14 cellular contexts compared by ENCODE assay signal in genomic region chr4:123651127-123651526, GRCh38.
DNase-seq lines count a peak whose midpoint lies in the region; ATAC-seq and TF ChIP-seq lines count a peak whose summit lies in the region.
"Had no signal": no experiment of that assay in that cellular context is flagged by ENCODE, and none has a peak within 500 bp of the region (broad histone marks: within the 10 kb centered on the region; RNA-seq: fewer than 3 reads in every experiment).

No MANE protein-coding gene starts in this region.

- H3K9me3 ChIP-seq in left lung: no peaks in the 10 kb centered on the region
- H3K9me3 ChIP-seq in skeletal muscle tissue (ENCODE audit: control insufficient read depth in 3 of 3, low read length in 3 of 3): no peaks in the 10 kb centered on the region
- H3K9me3 ChIP-seq: neutrophil had no signal

- H3K27ac ChIP-seq in GM23338 (ENCODE audit: low read depth) (no peak overlapping the region), left lung (peak overlapping the region; percentile 35 to 74), skeletal muscle tissue (ENCODE audit: low read depth, low read length) (peak overlapping the region; percentile 79)
- H3K27ac ChIP-seq: neutrophil had no signal

- H4K20me1 ChIP-seq in GM23338 (replicated peaks; ENCODE audit: insufficient read depth): no peaks in the 10 kb centered on the region

- peaks cover 18% of the 10 kb centered on the region for H3K9me3 Mint-ChIP-seq in GM23338
- peaks cover 3 to 16% (median 7%) of the 10 kb centered on the region in 5 experiments for H3K9me3 Mint-ChIP-seq in brain

- H3F3A ChIP-seq in GM23338 (replicated peaks; ENCODE audit: low read depth): no peaks in the 10 kb centered on the region

- no peaks in the 10 kb centered on the region for H3K36me3 ChIP-seq in GM23338 (ENCODE audit: insufficient read depth)
- H3K36me3 ChIP-seq in left lung: no peaks in the 10 kb centered on the region
- H3K36me3 ChIP-seq in skeletal muscle tissue (ENCODE audit: control insufficient read depth in 3 of 3, insufficient read depth in 3 of 3, low read length in 3 of 3): peaks cover 0 to 9% (median under 1%) of the 10 kb centered on the region in 3 donors
- H3K36me3 ChIP-seq: neutrophil had no signal

- H3K9me2 ChIP-seq in GM23338 (ENCODE audit: insufficient read depth): no peaks in the 10 kb centered on the region

- intact Hi-C loops in left lung (cut with DNase I): loop anchor here in 1 of 2 donors (10.0 kb wide), 1 partner anchor 246 kb away; no protein-coding TSS in a partner anchor

- H3K27me3 Mint-ChIP-seq in GM23338 (ENCODE audit: insufficient read depth, low read depth, poor library complexity): no peaks in the 10 kb centered on the region
- H3K27me3 Mint-ChIP-seq in brain: peaks cover 5% of the 10 kb centered on the region
- H3K27me3 Mint-ChIP-seq: activated naive CD8-positive, alpha-beta T cell treated with anti-CD3 and anti-CD28 coated beads, Interleukin-2, amount 10 ng/mL, durations not matched to agents 7 days and 5 days; CD4-positive, alpha-beta memory T cell had no signal

- H3K4me1 ChIP-seq in GM23338 (ENCODE audit: insufficient read depth) (peaks cover 16% of the 10 kb centered on the region; the same call in 1 of the 2 replicates), left lung (peaks cover 10 to 11% of the 10 kb centered on the region in 2 donors), skeletal muscle tissue (ENCODE audit: control insufficient read depth in 3 of 3, insufficient read depth in 3 of 3, low read length in 3 of 3) (peaks cover 14 to 23% (median 23%) of the 10 kb centered on the region in 3 donors)

- H3K27me3 ChIP-seq in GM23338 (ENCODE audit: insufficient read depth) (no peaks in the 10 kb centered on the region), left lung (no peaks in the 10 kb centered on the region), skeletal muscle tissue (ENCODE audit: control insufficient read depth in 3 of 3, insufficient read depth in 3 of 3, low read length in 3 of 3) (no peaks in the 10 kb centered on the region)
- H3K27me3 ChIP-seq: neutrophil had no signal

- H3K4me2 ChIP-seq in GM23338: no peak overlapping the region

- peak overlapping the region in 2 of 3 donors; percentile 41 to 85 for H3K9ac ChIP-seq in skeletal muscle tissue (ENCODE audit: low read depth in 1 of 3, low read length in 3 of 3)

- H3K36me3 Mint-ChIP-seq in GM23338 (ENCODE audit: low read depth) (peaks cover 15% of the 10 kb centered on the region; the same call in 2 of the 3 replicates), brain (peaks cover 13% of the 10 kb centered on the region)
- H3K36me3 Mint-ChIP-seq: CD4-positive, alpha-beta memory T cell had no signal

- TF ChIP-seq CTCF in GM23338 (conservative IDR thresholded peaks at IDR 0.05; ENCODE audit: low read depth in 2 of 2): no peak
- TF ChIP-seq CTCF in brain (conservative IDR thresholded peaks at IDR 0.05): no peak
- TF ChIP-seq CTCF in left lung (IDR thresholded peaks at IDR 0.05): no peak

- H3K27ac Mint-ChIP-seq in GM23338 (no peak overlapping the region), brain (peak overlapping the region in 4 of 5 experiments; percentile 71 to 98 (median 94))
- H3K27ac Mint-ChIP-seq: activated naive CD8-positive, alpha-beta T cell treated with anti-CD3 and anti-CD28 coated beads, Interleukin-2, amount 10 ng/mL, durations not matched to agents 7 days and 5 days; CD4-positive, alpha-beta memory T cell had no signal

- DNase-seq in GM23338 (ENCODE audit: low spot score) (no peak), left lung (no peak)
- no peak for DNase-seq in effector CD8-positive, alpha-beta T cell (lab: John Stamatoyannopoulos, UW)
- no peak for DNase-seq in activated CD4-positive, CD25-positive, alpha-beta regulatory T cell treated with anti-CD3 and anti-CD28 coated beads, Interleukin-2, amount 50 U/mL, for 72 hours
- DNase-seq: activated naive CD8-positive, alpha-beta T cell treated with anti-CD3 and anti-CD28 coated beads, Interleukin-2, amount 10 ng/mL, durations not matched to agents 7 days and 5 days; CD4-positive, alpha-beta memory T cell; cortex of kidney; NCI-H1694 treated with DMSO at 0.1 percent for 48 hours had no signal

- ATAC-seq in GM23338 (no peak), left lung (no peak), HG02885 (IDR thresholded peaks at IDR 0.05; ENCODE audit: poor library complexity, unreplicated experiment) (no peak), GM19397 (IDR thresholded peaks at IDR 0.05; ENCODE audit: unreplicated experiment) (no peak)
- ATAC-seq: K562 had no signal

- no peaks in the 10 kb centered on the region for H3K79me2 ChIP-seq in GM23338 (replicated peaks; ENCODE audit: insufficient read depth)

- no peak overlapping the region for H3K4me3 ChIP-seq in GM23338
- no peak overlapping the region for H3K4me3 ChIP-seq in left lung
- H3K4me3 ChIP-seq in skeletal muscle tissue (ENCODE audit: low read length in 3 of 3): peak overlapping the region; percentile 24 to 68 (median 51)
- H3K4me3 ChIP-seq: K562 had no signal

- no peak overlapping the region for H3K4me3 Mint-ChIP-seq in GM23338
- peak overlapping the region; percentile 18 to 79 (median 69) for H3K4me3 Mint-ChIP-seq in brain
- H3K4me3 Mint-ChIP-seq: activated naive CD8-positive, alpha-beta T cell treated with anti-CD3 and anti-CD28 coated beads, Interleukin-2, amount 10 ng/mL, durations not matched to agents 7 days and 5 days; CD4-positive, alpha-beta memory T cell had no signal

- peak overlapping the region; percentile 18; the same call in 1 of the 2 replicates for H2AFZ ChIP-seq in GM23338

- H3K4me1 Mint-ChIP-seq in GM23338: peaks cover 12% of the 10 kb centered on the region; the same call in 2 of the 3 replicates
- H3K4me1 Mint-ChIP-seq in brain: peaks cover 55% of the 10 kb centered on the region
- H3K4me1 Mint-ChIP-seq: CD4-positive, alpha-beta memory T cell had no signal

TF ChIP-seq in GM23338, 12 proteins besides CTCF, POLR2A, EP300 and RAD21 (continues in another document):
- no peak for TF ChIP-seq ZNF331 (CRISPR knock-in tag; IDR thresholded peaks at IDR 0.05; ENCODE audit: low read depth)
- no peak for TF ChIP-seq EZH2phosphoT487 (IDR thresholded peaks at IDR 0.05; ENCODE audit: unreplicated experiment)
- TF ChIP-seq JUNB (IDR thresholded peaks at IDR 0.05; ENCODE audit: unreplicated experiment): no peak
- TF ChIP-seq NANOG (IDR thresholded peaks at IDR 0.05; ENCODE audit: borderline replicate concordance): no peak
- no peak for TF ChIP-seq ETS1 (IDR thresholded peaks at IDR 0.05)
- TF ChIP-seq ZNF114 (CRISPR knock-in tag; IDR thresholded peaks at IDR 0.05): no peak
- no peak for TF ChIP-seq STAT1 (IDR thresholded peaks at IDR 0.05; ENCODE audit: unreplicated experiment)
- no peak for TF ChIP-seq EZH2 (IDR thresholded peaks at IDR 0.05; ENCODE audit: low read depth, unreplicated experiment)
- no peak for TF ChIP-seq REST (IDR thresholded peaks at IDR 0.05; ENCODE audit: unreplicated experiment)

Comparison
In these comparisons a context has a peak if more than half of its experiments do, and no peak if none do; other contexts are left out.
1. H3K4me3 ChIP-seq: peak in skeletal muscle tissue (3 of 3); none in GM23338 (single experiment) and left lung (0 of 2).